9 cellular contexts compared by ENCODE assay signal in genomic region chr15:51907136-51907862, GRCh38.
DNase-seq lines count a peak whose midpoint lies in the region; ATAC-seq and TF ChIP-seq lines count a peak whose summit lies in the region.
"Had no signal": no experiment of that assay in that cellular context is flagged by ENCODE, and none has a peak within 500 bp of the region (broad histone marks: within the 10 kb centered on the region; RNA-seq: fewer than 3 reads in every experiment).

No MANE protein-coding gene starts in this region.

- H3K4me3 ChIP-seq in HEK293 (ENCODE audit: low read depth, low read length) (no peak overlapping the region), SJSA1 (no peak overlapping the region), kidney epithelial cell (ENCODE audit: low read depth, low read length) (no peak overlapping the region)

- no peaks in the 10 kb centered on the region for H3K9me3 ChIP-seq in HEK293 (ENCODE audit: control insufficient read depth, insufficient read depth, low read depth, low read length)
- H3K9me3 ChIP-seq in SJSA1 (replicated peaks), result no peaks in the 10 kb centered on the region

- CTCF ChIA-PET in HEK293 (lab: Yijun Ruan, JAX), result interaction anchor here (0.8 kb wide), 1 partner anchor 129 kb away, joined by 3 read pairs; no protein-coding TSS in a partner anchor

- ATAC-seq in GM18511 (IDR thresholded peaks at IDR 0.05; ENCODE audit: unreplicated experiment) (no peak), left ventricle myocardium superior (no peak)

- intact Hi-C loops in left ventricle myocardium superior (cut with micrococcal nuclease), result loop anchor here (10.0 kb wide), 1 partner anchor 122 kb away; no protein-coding TSS in a partner anchor

- TF ChIP-seq CTCF in HEK293 (tag by site-specific recombination; IDR thresholded peaks at IDR 0.05) (no peak), kidney epithelial cell (IDR thresholded peaks at IDR 0.05; ENCODE audit: insufficient read depth, low read length, poor library complexity, severe bottlenecking) (peak; percentile 31)

- H3K4me1 ChIP-seq in HEK293 (ENCODE audit: control insufficient read depth, insufficient read depth, low read length), result no peaks in the 10 kb centered on the region
- peaks cover 18% of the 10 kb centered on the region for H3K4me1 ChIP-seq in SJSA1 (replicated peaks)

- H3K36me3 ChIP-seq in HEK293 (ENCODE audit: control insufficient read depth in 2 of 2, insufficient read depth in 1 of 2, low read length in 2 of 2) (peaks cover 0 to 10% of the 10 kb centered on the region in 2 experiments; a peak in 1 of 3 replicates), SJSA1 (peaks cover 69% of the 10 kb centered on the region), kidney epithelial cell (ENCODE audit: control insufficient read depth, insufficient read depth, low read length) (no peaks in the 10 kb centered on the region)

- DNase-seq in AG08395 (ENCODE audit: low spot score) (peak; percentile 32), SJSA1 (ENCODE audit: low read depth in 1 of 2, low spot score in 2 of 2) (peak in 1 of 2 experiments; percentile 49), kidney epithelial cell (ENCODE audit: low read depth) (peak; percentile 44), amniotic stem cell (lab: John Stamatoyannopoulos, UW) (no peak), left ventricle myocardium superior (no peak), NCI-H187 (lab: John Stamatoyannopoulos, UW) (no peak)
- DNase-seq: MV-4-11 had no signal

- H3K27me3 ChIP-seq in SJSA1 (replicated peaks), result no peaks in the 10 kb centered on the region
- no peaks in the 10 kb centered on the region for H3K27me3 ChIP-seq in kidney epithelial cell (ENCODE audit: control insufficient read depth, insufficient read depth, low read length)

- POLR2A ChIA-PET in HEK293 (lab: Yijun Ruan, JAX), result no interaction called here

- no peak overlapping the region for H3K27ac ChIP-seq in HEK293 (ENCODE audit: extremely low read depth, low read depth, low read length)
- peak overlapping the region; percentile 12 for H3K27ac ChIP-seq in SJSA1

TF ChIP-seq in HEK293, 187 proteins besides CTCF, POLR2A, EP300 and RAD21:
- TF ChIP-seq ZNF366 (tag by site-specific recombination; conservative IDR thresholded peaks at IDR 0.05), result peak; percentile 29; the same call in 1 of the 2 replicates
- no peak for TF ChIP-seq ZSCAN16 (tag by site-specific recombination; IDR thresholded peaks at IDR 0.05)
- 0 out of 2 replicates have a peak, but pooled peaks have one; percentile 11 for TF ChIP-seq ATF2 (tag by site-specific recombination; IDR thresholded peaks at IDR 0.05; ENCODE audit: low read depth)
- TF ChIP-seq OSR2 (tag by site-specific recombination; IDR thresholded peaks at IDR 0.05), result peak; percentile 64
- TF ChIP-seq ZNF148 (tag by site-specific recombination; IDR thresholded peaks at IDR 0.05; ENCODE audit: borderline replicate concordance), result no peak
- peak; percentile 89 for TF ChIP-seq SCRT2 (tag by site-specific recombination; IDR thresholded peaks at IDR 0.05)
- TF ChIP-seq ZNF629 (tag by site-specific recombination; IDR thresholded peaks at IDR 0.05), result peak; percentile 46; the same call in 1 of the 2 replicates
TF ChIP-seq in HEK293: peak in this region for 5.

Comparison
In these comparisons a context has a peak if more than half of its experiments do, and no peak if none do; other contexts are left out.
1. DNase-seq: peak in AG08395 (single experiment) and kidney epithelial cell (single experiment); none in amniotic stem cell (single experiment), left ventricle myocardium superior (single experiment) and NCI-H187 (0 of 2).